Comparison of ENCODE assay signal across 1 cellular context in the genomic region with DNA sequence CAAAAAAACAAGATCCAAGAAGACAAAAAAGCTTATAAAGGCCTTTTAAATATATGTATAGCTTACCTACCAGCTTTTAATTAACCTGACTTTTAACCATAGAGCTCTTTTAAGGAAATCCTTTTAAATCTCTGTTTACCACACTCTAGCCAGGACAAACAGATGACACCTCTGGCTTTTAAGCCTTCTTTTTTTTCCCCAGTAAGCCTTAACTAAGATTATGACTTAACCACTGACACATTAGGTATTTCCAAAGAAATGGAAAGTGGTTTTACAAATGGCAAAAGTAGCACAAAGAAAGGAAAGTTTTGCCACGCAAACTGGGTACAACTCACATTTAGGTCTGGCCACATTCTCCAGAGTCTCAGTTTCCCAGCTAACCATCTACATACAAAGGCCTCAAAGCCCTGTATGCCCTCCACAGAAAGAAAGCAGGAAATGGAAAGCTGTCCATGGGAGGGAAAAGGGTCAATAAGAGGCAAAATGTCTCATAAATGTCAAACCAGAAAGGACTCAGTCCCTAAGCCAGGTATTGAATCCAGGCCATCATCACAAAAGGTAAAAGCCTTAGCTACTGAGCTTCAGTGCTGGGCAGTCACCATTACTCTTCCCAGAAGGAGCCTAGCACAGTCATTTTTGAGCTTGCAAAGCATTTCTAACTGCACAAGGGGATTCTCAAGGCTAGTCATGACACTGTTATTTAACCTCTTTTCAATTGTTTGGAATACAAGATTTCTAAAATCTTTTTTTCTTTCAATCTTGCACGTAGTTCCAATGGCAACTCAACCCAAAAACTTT.
TF ChIP-seq lines count a peak whose summit lies in the region.

No MANE protein-coding gene starts in this region.

TF ChIP-seq in GM23338, 12 proteins besides CTCF, POLR2A, EP300 and RAD21 (continued from another document):
- TF ChIP-seq, protein P1, sequence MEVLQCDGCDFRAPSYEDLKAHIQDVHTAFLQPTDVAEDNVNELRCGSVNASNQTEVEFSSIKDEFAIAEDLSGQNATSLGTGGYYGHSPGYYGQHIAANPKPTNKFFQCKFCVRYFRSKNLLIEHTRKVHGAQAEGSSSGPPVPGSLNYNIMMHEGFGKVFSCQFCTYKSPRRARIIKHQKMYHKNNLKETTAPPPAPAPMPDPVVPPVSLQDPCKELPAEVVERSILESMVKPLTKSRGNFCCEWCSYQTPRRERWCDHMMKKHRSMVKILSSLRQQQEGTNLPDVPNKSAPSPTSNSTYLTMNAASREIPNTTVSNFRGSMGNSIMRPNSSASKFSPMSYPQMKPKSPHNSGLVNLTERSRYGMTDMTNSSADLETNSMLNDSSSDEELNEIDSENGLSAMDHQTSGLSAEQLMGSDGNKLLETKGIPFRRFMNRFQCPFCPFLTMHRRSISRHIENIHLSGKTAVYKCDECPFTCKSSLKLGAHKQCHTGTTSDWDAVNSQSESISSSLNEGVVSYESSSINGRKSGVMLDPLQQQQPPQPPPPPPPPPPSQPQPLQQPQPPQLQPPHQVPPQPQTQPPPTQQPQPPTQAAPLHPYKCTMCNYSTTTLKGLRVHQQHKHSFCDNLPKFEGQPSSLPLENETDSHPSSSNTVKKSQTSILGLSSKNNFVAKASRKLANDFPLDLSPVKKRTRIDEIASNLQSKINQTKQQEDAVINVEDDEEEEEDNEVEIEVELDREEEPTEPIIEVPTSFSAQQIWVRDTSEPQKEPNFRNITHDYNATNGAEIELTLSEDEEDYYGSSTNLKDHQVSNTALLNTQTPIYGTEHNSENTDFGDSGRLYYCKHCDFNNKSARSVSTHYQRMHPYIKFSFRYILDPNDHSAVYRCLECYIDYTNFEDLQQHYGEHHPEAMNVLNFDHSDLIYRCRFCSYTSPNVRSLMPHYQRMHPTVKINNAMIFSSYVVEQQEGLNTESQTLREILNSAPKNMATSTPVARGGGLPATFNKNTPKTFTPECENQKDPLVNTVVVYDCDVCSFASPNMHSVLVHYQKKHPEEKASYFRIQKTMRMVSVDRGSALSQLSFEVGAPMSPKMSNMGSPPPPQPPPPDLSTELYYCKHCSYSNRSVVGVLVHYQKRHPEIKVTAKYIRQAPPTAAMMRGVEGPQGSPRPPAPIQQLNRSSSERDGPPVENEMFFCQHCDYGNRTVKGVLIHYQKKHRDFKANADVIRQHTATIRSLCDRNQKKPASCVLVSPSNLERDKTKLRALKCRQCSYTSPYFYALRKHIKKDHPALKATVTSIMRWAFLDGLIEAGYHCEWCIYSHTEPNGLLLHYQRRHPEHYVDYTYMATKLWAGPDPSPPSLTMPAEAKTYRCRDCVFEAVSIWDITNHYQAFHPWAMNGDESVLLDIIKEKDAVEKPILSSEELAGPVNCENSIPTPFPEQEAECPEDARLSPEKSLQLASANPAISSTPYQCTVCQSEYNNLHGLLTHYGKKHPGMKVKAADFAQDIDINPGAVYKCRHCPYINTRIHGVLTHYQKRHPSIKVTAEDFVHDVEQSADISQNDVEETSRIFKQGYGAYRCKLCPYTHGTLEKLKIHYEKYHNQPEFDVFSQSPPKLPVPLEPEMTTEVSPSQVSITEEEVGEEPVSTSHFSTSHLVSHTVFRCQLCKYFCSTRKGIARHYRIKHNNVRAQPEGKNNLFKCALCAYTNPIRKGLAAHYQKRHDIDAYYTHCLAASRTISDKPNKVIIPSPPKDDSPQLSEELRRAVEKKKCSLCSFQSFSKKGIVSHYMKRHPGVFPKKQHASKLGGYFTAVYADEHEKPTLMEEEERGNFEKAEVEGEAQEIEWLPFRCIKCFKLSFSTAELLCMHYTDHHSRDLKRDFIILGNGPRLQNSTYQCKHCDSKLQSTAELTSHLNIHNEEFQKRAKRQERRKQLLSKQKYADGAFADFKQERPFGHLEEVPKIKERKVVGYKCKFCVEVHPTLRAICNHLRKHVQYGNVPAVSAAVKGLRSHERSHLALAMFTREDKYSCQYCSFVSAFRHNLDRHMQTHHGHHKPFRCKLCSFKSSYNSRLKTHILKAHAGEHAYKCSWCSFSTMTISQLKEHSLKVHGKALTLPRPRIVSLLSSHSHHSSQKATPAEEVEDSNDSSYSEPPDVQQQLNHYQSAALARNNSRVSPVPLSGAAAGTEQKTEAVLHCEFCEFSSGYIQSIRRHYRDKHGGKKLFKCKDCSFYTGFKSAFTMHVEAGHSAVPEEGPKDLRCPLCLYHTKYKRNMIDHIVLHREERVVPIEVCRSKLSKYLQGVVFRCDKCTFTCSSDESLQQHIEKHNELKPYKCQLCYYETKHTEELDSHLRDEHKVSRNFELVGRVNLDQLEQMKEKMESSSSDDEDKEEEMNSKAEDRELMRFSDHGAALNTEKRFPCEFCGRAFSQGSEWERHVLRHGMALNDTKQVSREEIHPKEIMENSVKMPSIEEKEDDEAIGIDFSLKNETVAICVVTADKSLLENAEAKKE (CRISPR knock-in tag; IDR thresholded peaks at IDR 0.05), result no peak
- no peak for TF ChIP-seq ZNF114 (CRISPR knock-in tag; IDR thresholded peaks at IDR 0.05)
- no peak for TF ChIP-seq NANOG (IDR thresholded peaks at IDR 0.05; ENCODE audit: borderline replicate concordance)
- TF ChIP-seq, protein P2, sequence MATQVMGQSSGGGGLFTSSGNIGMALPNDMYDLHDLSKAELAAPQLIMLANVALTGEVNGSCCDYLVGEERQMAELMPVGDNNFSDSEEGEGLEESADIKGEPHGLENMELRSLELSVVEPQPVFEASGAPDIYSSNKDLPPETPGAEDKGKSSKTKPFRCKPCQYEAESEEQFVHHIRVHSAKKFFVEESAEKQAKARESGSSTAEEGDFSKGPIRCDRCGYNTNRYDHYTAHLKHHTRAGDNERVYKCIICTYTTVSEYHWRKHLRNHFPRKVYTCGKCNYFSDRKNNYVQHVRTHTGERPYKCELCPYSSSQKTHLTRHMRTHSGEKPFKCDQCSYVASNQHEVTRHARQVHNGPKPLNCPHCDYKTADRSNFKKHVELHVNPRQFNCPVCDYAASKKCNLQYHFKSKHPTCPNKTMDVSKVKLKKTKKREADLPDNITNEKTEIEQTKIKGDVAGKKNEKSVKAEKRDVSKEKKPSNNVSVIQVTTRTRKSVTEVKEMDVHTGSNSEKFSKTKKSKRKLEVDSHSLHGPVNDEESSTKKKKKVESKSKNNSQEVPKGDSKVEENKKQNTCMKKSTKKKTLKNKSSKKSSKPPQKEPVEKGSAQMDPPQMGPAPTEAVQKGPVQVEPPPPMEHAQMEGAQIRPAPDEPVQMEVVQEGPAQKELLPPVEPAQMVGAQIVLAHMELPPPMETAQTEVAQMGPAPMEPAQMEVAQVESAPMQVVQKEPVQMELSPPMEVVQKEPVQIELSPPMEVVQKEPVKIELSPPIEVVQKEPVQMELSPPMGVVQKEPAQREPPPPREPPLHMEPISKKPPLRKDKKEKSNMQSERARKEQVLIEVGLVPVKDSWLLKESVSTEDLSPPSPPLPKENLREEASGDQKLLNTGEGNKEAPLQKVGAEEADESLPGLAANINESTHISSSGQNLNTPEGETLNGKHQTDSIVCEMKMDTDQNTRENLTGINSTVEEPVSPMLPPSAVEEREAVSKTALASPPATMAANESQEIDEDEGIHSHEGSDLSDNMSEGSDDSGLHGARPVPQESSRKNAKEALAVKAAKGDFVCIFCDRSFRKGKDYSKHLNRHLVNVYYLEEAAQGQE (IDR thresholded peaks at IDR 0.05; ENCODE audit: unreplicated experiment), result no peak
- no peak for TF ChIP-seq ZNF331 (CRISPR knock-in tag; IDR thresholded peaks at IDR 0.05; ENCODE audit: low read depth)
